ENCODE assay signal across 18 cellular contexts in the genomic region with DNA sequence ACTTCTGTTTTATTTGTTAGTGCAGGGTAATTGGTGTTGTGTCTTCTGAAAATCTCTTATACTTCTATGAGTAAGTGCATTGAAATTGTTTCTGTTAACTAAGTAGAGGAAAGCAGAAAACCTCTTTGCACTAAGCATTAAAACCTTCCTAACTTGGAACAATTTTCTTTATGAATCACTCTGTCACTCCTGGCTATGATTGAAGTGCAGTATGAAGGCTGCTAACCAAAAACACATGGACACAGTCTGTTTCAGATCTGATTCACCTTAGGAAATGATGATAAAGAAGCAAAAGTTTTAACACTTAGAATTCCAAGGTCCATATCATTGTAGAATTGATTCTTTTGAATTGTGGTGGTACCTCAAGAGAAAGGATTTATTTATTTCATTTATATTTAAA. TPM values are rescaled to one million over a fixed set of nuclear protein-coding genes. Genes with fewer than 3 reads are reported as not detected.
DNase-seq lines count a peak whose midpoint lies in the region; ATAC-seq and TF ChIP-seq lines count a peak whose summit lies in the region.
"Had no signal": no experiment of that assay in that cellular context is flagged by ENCODE, and none has a peak within 500 bp of the region (broad histone marks: within the 10 kb centered on the region; RNA-seq: fewer than 3 reads in every experiment).

No MANE protein-coding gene starts in this region.

- peaks cover 79% of the 10 kb centered on the region for H3K79me2 ChIP-seq in mammary epithelial cell (ENCODE audit: insufficient read depth, low read length)

- H3K9me3 Mint-ChIP-seq in nephron: no peaks in the 10 kb centered on the region
- H3K9me3 Mint-ChIP-seq: activated CD4-positive, alpha-beta memory T cell treated with anti-CD3 and anti-CD28 coated beads, Interleukin-2, amount 10 ng/mL, durations not matched to agents 7 days and 5 days; activated naive CD8-positive, alpha-beta T cell treated with anti-CD3 and anti-CD28 coated beads, Interleukin-2, amount 50 U/mL, for 24 hours; activated T-cell treated with anti-CD3 and anti-CD28 coated beads, Interleukin-2, amount 50 U/mL, for 4 hours; immature natural killer cell had no signal

- H3K4me3 Mint-ChIP-seq in nephron: no peak overlapping the region
- H3K4me3 Mint-ChIP-seq: activated CD4-positive, alpha-beta memory T cell treated with anti-CD3 and anti-CD28 coated beads, Interleukin-2, amount 10 ng/mL, durations not matched to agents 7 days and 5 days; activated naive CD8-positive, alpha-beta T cell treated with anti-CD3 and anti-CD28 coated beads, Interleukin-2, amount 50 U/mL, for 24 hours; activated T-cell treated with anti-CD3 and anti-CD28 coated beads, Interleukin-2, amount 50 U/mL, for 4 hours; immature natural killer cell had no signal

- CTCF ChIA-PET in mammary epithelial cell (lab: Charles Lee; ENCODE audit: low non-redundant PET): no interaction called here

- no peaks in the 10 kb centered on the region for H3K9me3 ChIP-seq in mammary epithelial cell (replicated peaks; ENCODE audit: insufficient read depth, low read length)
- H3K9me3 ChIP-seq: stomach had no signal

- dilution Hi-C loops in mammary epithelial cell (cut with HindIII; ENCODE audit: low sequenced_read_pairs): loop anchor here (5.0 kb wide), 2 partner anchors 63 to 82 kb away; no protein-coding TSS in a partner anchor

- no peak overlapping the region for H3K4me2 ChIP-seq in mammary epithelial cell (ENCODE audit: insufficient read depth, low read depth, low read length)

- no peak overlapping the region for H3K9ac ChIP-seq in mammary epithelial cell (ENCODE audit: insufficient read depth, low read length)

- no peaks in the 10 kb centered on the region for H3K27me3 ChIP-seq in mammary epithelial cell (ENCODE audit: insufficient read depth, low read length)
- H3K27me3 ChIP-seq: stomach had no signal

- peaks cover 4% of the 10 kb centered on the region for H3K27me3 Mint-ChIP-seq in nephron (ENCODE audit: low read depth)

- no peaks in the 10 kb centered on the region for H4K20me1 ChIP-seq in mammary epithelial cell (ENCODE audit: insufficient read depth, low read length)

- no peak for ATAC-seq in GM21515 (IDR thresholded peaks at IDR 0.05; ENCODE audit: unreplicated experiment)
- ATAC-seq: activated naive CD8-positive, alpha-beta T cell treated with anti-CD3 and anti-CD28 coated beads, Interleukin-2, amount 50 U/mL, for 24 hours; activated T-cell treated with anti-CD3 and anti-CD28 coated beads, Interleukin-2, amount 50 U/mL, for 4 hours had no signal

- H3K27ac Mint-ChIP-seq in nephron: peak overlapping the region in 2 of 3 experiments; percentile 8 to 65
- H3K27ac Mint-ChIP-seq: activated CD4-positive, alpha-beta memory T cell treated with anti-CD3 and anti-CD28 coated beads, Interleukin-2, amount 10 ng/mL, durations not matched to agents 7 days and 5 days; activated naive CD8-positive, alpha-beta T cell treated with anti-CD3 and anti-CD28 coated beads, Interleukin-2, amount 50 U/mL, for 24 hours; immature natural killer cell had no signal

- TF ChIP-seq CTCF in mammary epithelial cell (conservative IDR thresholded peaks at IDR 0.05 in 1 of 2, IDR thresholded peaks at IDR 0.05 in 1 of 2; ENCODE audit: extremely low read depth in 1 of 2, insufficient read depth in 1 of 2, low read depth in 1 of 2, low read length in 2 of 2) (no peak), nephron (IDR thresholded peaks at IDR 0.05; ENCODE audit: unreplicated experiment in 3 of 3) (no peak)

- peaks cover 2% of the 10 kb centered on the region for H3K36me3 ChIP-seq in mammary epithelial cell (ENCODE audit: insufficient read depth, low read length)
- H3K36me3 ChIP-seq: stomach had no signal

- peak; percentile 26 for DNase-seq in AG20443 (ENCODE audit: low spot score)
- peak; percentile 81 for DNase-seq in LHCN-M2 (ENCODE audit: low read depth)
- DNase-seq in mammary epithelial cell: peak; percentile 39
- no peak for DNase-seq in activated naive CD4-positive, alpha-beta T cell treated with anti-CD3 and anti-CD28 coated beads, Interleukin-2, amount 50 U/mL, for 16 hours
- no peak for DNase-seq in NCI-H69 (lab: John Stamatoyannopoulos, UW)
- no peak for DNase-seq in NCI-H1417 treated with DMSO at 0.1 percent for 48 hours (lab: John Stamatoyannopoulos, UW)
- DNase-seq: activated CD4-positive, alpha-beta memory T cell treated with anti-CD3 and anti-CD28 coated beads, Interleukin-2, amount 10 ng/mL, durations not matched to agents 7 days and 5 days; activated naive CD8-positive, alpha-beta T cell treated with anti-CD3 and anti-CD28 coated beads, Interleukin-2, amount 50 U/mL, for 24 hours; activated T-cell treated with anti-CD3 and anti-CD28 coated beads, Interleukin-2, amount 50 U/mL, for 4 hours; AML-193; immature natural killer cell; mesendoderm; NCI-H748 treated with DMSO at 0.1 percent for 48 hours; retina; stomach had no signal

- in situ Hi-C loops in mammary epithelial cell (cut with MboI; ENCODE audit: low sequenced_read_pairs in 2 of 2): no loop called here

- peaks cover 34% of the 10 kb centered on the region for H3K4me1 Mint-ChIP-seq in nephron
- H3K4me1 Mint-ChIP-seq: activated CD4-positive, alpha-beta memory T cell treated with anti-CD3 and anti-CD28 coated beads, Interleukin-2, amount 10 ng/mL, durations not matched to agents 7 days and 5 days; activated naive CD8-positive, alpha-beta T cell treated with anti-CD3 and anti-CD28 coated beads, Interleukin-2, amount 50 U/mL, for 24 hours; immature natural killer cell had no signal

- no peak overlapping the region for H2AFZ ChIP-seq in mammary epithelial cell (ENCODE audit: low read depth, low read length)

- intact Hi-C loops in mammary epithelial cell (cut with micrococcal nuclease): no loop called here

- H3K4me1 ChIP-seq in mammary epithelial cell (ENCODE audit: insufficient read depth, low read length): peaks cover 35% of the 10 kb centered on the region

- H3K27ac ChIP-seq in mammary epithelial cell (ENCODE audit: insufficient read depth, low read depth, low read length): no peak overlapping the region
- H3K27ac ChIP-seq: stomach had no signal

- no peak overlapping the region for H3K4me3 ChIP-seq in mammary epithelial cell (replicated peaks in 1 of 3; ENCODE audit: insufficient read depth in 1 of 3, low read depth in 2 of 3, low read length in 3 of 3)
- H3K4me3 ChIP-seq: stomach had no signal

- BruUV-seq in mammary epithelial cell (replicated peaks; lab: Mats Ljungman, UMichigan): no TSS peak

- H3K36me3 Mint-ChIP-seq in nephron (ENCODE audit: low read depth): peaks cover 8% of the 10 kb centered on the region
- H3K36me3 Mint-ChIP-seq: immature natural killer cell had no signal

RNA-seq across cellular contexts. Expression of gene MET, which starts 41.9 kb away (rescaled TPM):
- total RNA-seq in LHCN-M2 (2014; rRNA removed) (133 and 149 TPM in 2 replicates), mammary epithelial cell (100 to 1,000 TPM; 112 to 179 TPM)
- polyA plus RNA-seq in LHCN-M2 (2012): 34.3 TPM
- polyA plus RNA-seq in mammary epithelial cell: 85.8 TPM
- 157 TPM for polyA minus RNA-seq in mammary epithelial cell
- polyA plus RNA-seq: immature natural killer cell, neural cell had no signal

Comparison
In these comparisons a context has a peak if more than half of its experiments do, and no peak if none do; other contexts are left out.
1. DNase-seq: peak in AG20443 (single experiment), LHCN-M2 (single experiment) and mammary epithelial cell (single experiment); none in activated naive CD4-positive, alpha-beta T cell treated with anti-CD3 and anti-CD28 coated beads, Interleukin-2, amount 50 U/mL, for 16 hours (single experiment), NCI-H69 (single experiment) and NCI-H1417 treated with DMSO at 0.1 percent for 48 hours (single experiment).